ENCODE assay signal across 9 cellular contexts in the genomic region with DNA sequence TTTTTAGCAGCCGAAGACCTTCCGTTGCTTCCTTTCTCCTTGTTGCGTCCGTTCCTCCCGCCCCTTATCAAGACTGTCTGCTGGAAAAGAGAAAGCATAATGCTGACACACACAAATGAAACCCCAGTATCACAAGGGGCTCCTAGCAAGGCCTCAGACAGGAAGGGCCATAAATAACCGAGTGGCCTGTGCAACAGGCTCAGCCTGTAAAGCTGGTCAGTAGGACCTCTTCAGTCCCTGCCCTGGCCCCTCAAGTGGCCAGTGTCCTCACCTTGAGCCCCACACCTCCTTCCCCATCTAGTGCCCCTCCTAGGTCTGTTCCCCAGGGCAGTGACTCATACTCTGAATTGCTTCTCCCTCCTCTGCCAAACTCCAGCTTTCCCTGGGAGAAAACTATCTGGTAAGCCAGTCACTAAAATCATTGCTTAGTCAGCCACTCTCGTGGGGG.
DNase-seq lines count a peak whose midpoint lies in the region; ATAC-seq and TF ChIP-seq lines count a peak whose summit lies in the region.
"Had no signal": no experiment of that assay in that cellular context is flagged by ENCODE, and none has a peak within 500 bp of the region (broad histone marks: within the 10 kb centered on the region; RNA-seq: fewer than 3 reads in every experiment).

No MANE protein-coding gene starts in this region.

- ATAC-seq in HG03159 (IDR thresholded peaks at IDR 0.05; ENCODE audit: unreplicated experiment) (peak; percentile 46), left lobe of liver (peak; percentile 72), HG03039 (IDR thresholded peaks at IDR 0.05; ENCODE audit: unreplicated experiment) (no peak), GM21619 (IDR thresholded peaks at IDR 0.05; ENCODE audit: unreplicated experiment) (no peak)
- no peak for ATAC-seq in CD8-positive, alpha-beta T cell

- H3K27me3 ChIP-seq in tibial artery = no peaks in the 10 kb centered on the region
- H3K27me3 ChIP-seq in CD8-positive, alpha-beta T cell (ENCODE audit: insufficient read depth, low read length) = no peaks in the 10 kb centered on the region

- H3K4me1 Mint-ChIP-seq in MCF 10A (ENCODE audit: insufficient read depth, unreplicated experiment) = peaks cover 6% of the 10 kb centered on the region
- H3K4me1 Mint-ChIP-seq in CD8-positive, alpha-beta T cell (ENCODE audit: low read depth) = no peaks in the 10 kb centered on the region
- H3K4me1 Mint-ChIP-seq: memory B cell had no signal

- H3K36me3 Mint-ChIP-seq in MCF 10A (ENCODE audit: insufficient read depth, unreplicated experiment) = no peaks in the 10 kb centered on the region
- no peaks in the 10 kb centered on the region for H3K36me3 Mint-ChIP-seq in CD8-positive, alpha-beta T cell

- no peak for TF ChIP-seq CTCF in MCF 10A (IDR thresholded peaks at IDR 0.05; ENCODE audit: unreplicated experiment)
- TF ChIP-seq CTCF in tibial artery (IDR thresholded peaks at IDR 0.05) = no peak
- no peak for TF ChIP-seq CTCF in CD8-positive, alpha-beta T cell (IDR thresholded peaks at IDR 0.05)

- no peak overlapping the region for H3K27ac Mint-ChIP-seq in MCF 10A (ENCODE audit: low read depth, unreplicated experiment)
- no peak overlapping the region for H3K27ac Mint-ChIP-seq in CD8-positive, alpha-beta T cell
- H3K27ac Mint-ChIP-seq: memory B cell had no signal

- no peaks in the 10 kb centered on the region for H3K36me3 ChIP-seq in tibial artery
- no peaks in the 10 kb centered on the region for H3K36me3 ChIP-seq in CD8-positive, alpha-beta T cell (ENCODE audit: insufficient read depth, low read length)

- no peak overlapping the region for H3K4me3 Mint-ChIP-seq in MCF 10A (ENCODE audit: unreplicated experiment)
- H3K4me3 Mint-ChIP-seq in CD8-positive, alpha-beta T cell = no peak overlapping the region
- H3K4me3 Mint-ChIP-seq: memory B cell had no signal

- peaks cover 0 to 28% (median 10%) of the 10 kb centered on the region in 4 donors for H3K4me1 ChIP-seq in tibial artery
- H3K4me1 ChIP-seq in CD8-positive, alpha-beta T cell (ENCODE audit: insufficient read depth, low read length) = no peaks in the 10 kb centered on the region

- DNase-seq in MCF 10A (ENCODE audit: unreplicated experiment) (peak; percentile 74), left lobe of liver (ENCODE audit: low spot score) (no peak), tibial artery (peak; percentile 37 to 72), NCI-H526 (lab: John Stamatoyannopoulos, UW) (no peak)
- no peak for DNase-seq in CD8-positive, alpha-beta T cell

- intact Hi-C loops in MCF 10A (cut with micrococcal nuclease) (no loop called here), tibial artery (cut with DNase I; ENCODE audit: low total_unique reads) (no loop called here)
- intact Hi-C loops in CD8-positive, alpha-beta T cell (cut with DNase I, micrococcal nuclease) = no loop called here

- H3K27me3 Mint-ChIP-seq in MCF 10A (ENCODE audit: insufficient read depth, unreplicated experiment) = no peaks in the 10 kb centered on the region
- peaks cover 2% of the 10 kb centered on the region for H3K27me3 Mint-ChIP-seq in CD8-positive, alpha-beta T cell (ENCODE audit: low read depth)
- H3K27me3 Mint-ChIP-seq: memory B cell had no signal

- no peaks in the 10 kb centered on the region for H3K9me3 ChIP-seq in tibial artery
- no peaks in the 10 kb centered on the region for H3K9me3 ChIP-seq in CD8-positive, alpha-beta T cell (ENCODE audit: low read length)

- no peak overlapping the region for H3K4me3 ChIP-seq in tibial artery
- no peak overlapping the region for H3K4me3 ChIP-seq in CD8-positive, alpha-beta T cell (ENCODE audit: low read depth, low read length)

- no TSS peak for BruUV-seq in MCF 10A (replicated peaks; lab: Mats Ljungman, UMichigan)

- H3K27ac ChIP-seq in tibial artery = peak overlapping the region; percentile 64 to 74
- H3K27ac ChIP-seq in CD8-positive, alpha-beta T cell (ENCODE audit: low read depth, low read length) = no peak overlapping the region

- no peaks in the 10 kb centered on the region for H3K9me3 Mint-ChIP-seq in MCF 10A (ENCODE audit: unreplicated experiment)
- H3K9me3 Mint-ChIP-seq in CD8-positive, alpha-beta T cell = no peaks in the 10 kb centered on the region

- CTCF ChIA-PET in MCF 10A (lab: Yijun Ruan, JAX) = interaction anchor here (0.6 to 5.3 kb wide), 10 partner anchors 10 to 607 kb away, joined by 3 to 40 read pairs (median 4); no protein-coding TSS in a partner anchor
- CTCF ChIA-PET in CD8-positive, alpha-beta T cell (lab: Charles Lee) = no interaction called here

- POLR2A ChIA-PET in MCF 10A (lab: Yijun Ruan, JAX) = interaction anchor here (0.6 to 2.1 kb wide), 3 partner anchors 13 to 175 kb away, joined by 3 to 4 read pairs (median 3); no protein-coding TSS in a partner anchor
- POLR2A ChIA-PET in CD8-positive, alpha-beta T cell (lab: Charles Lee) = no interaction called here

Comparison
In these comparisons a context has a peak if more than half of its experiments do, and no peak if none do; other contexts are left out.
1. ATAC-seq: peak in HG03159 (single experiment) and left lobe of liver (single experiment); none in CD8-positive, alpha-beta T cell (single experiment), HG03039 (single experiment) and GM21619 (single experiment).
2. DNase-seq: peak in MCF 10A (single experiment) and tibial artery (2 of 2); none in left lobe of liver (single experiment), CD8-positive, alpha-beta T cell (0 of 7) and NCI-H526 (0 of 2).